In genomic region chrX:70454441-70455365, GRCh38 we compare ENCODE assay signal across 8 cellular contexts. TPM values are rescaled to one million over a fixed set of nuclear protein-coding genes. Genes with fewer than 3 reads are reported as not detected.
DNase-seq lines count a peak whose midpoint lies in the region; ATAC-seq and TF ChIP-seq lines count a peak whose summit lies in the region.

No MANE protein-coding gene starts in this region.

- peak; percentile 87 for TF ChIP-seq CTCF in GM13976 (IDR thresholded peaks at IDR 0.05; ENCODE audit: borderline replicate concordance, control extremely low read depth, extremely low read depth, insufficient read depth, missing control alignments)
- TF ChIP-seq CTCF in WERI-Rb-1 (IDR thresholded peaks at IDR 0.05; ENCODE audit: low read depth, low read length): peak; percentile 90

- peak; percentile 41 for ATAC-seq in HG02840 (IDR thresholded peaks at IDR 0.05; ENCODE audit: low FRiP score, unreplicated experiment)

- H3K4me3 ChIP-seq in WERI-Rb-1 (ENCODE audit: low read depth, low read length): peak overlapping the region; percentile 76

- no peaks in the 10 kb centered on the region; the same call in 1 of the 2 replicates for H3K36me3 ChIP-seq in WERI-Rb-1

- peaks cover 52% of the 10 kb centered on the region for H3K27me3 ChIP-seq in WERI-Rb-1 (ENCODE audit: insufficient read depth, low read depth, severe bottlenecking)

- in situ Hi-C loops in GM13976 (cut with MboI; ENCODE audit: low sequenced_read_pairs, unreplicated experiment): loop anchor here (25.0 kb wide), 1 partner anchor 208 kb away; no protein-coding TSS in a partner anchor

- no peaks in the 10 kb centered on the region for H3K9me3 ChIP-seq in WERI-Rb-1 (ENCODE audit: severe bottlenecking)

- peak overlapping the region; percentile 93 for H3K27ac ChIP-seq in WERI-Rb-1

- DNase-seq in GM13976 (ENCODE audit: low spot score): peak; percentile 64
- DNase-seq in NCI-H2029 treated with DMSO at 0.1 percent for 48 hours (lab: John Stamatoyannopoulos, UW): peak; percentile 79
- peak; percentile 93 for DNase-seq in WERI-Rb-1
- DNase-seq in cerebellum (ENCODE audit: low spot score): peak; percentile 73
- DNase-seq in left kidney (ENCODE audit: low read depth, low spot score): peak; percentile 97
- DNase-seq in stimulated activated CD8-positive, alpha-beta memory T cell treated with anti-CD3 and anti-CD28 coated beads, Interleukin-15, amount 100 ng/mL, for 48 hours (ENCODE audit: low read depth in 2 of 2): peak; percentile 49 to 53
- no peak for DNase-seq in AG08395 (ENCODE audit: low spot score)

RNA-seq across cellular contexts. Expression of gene DLG3, which starts 10.1 kb away (rescaled TPM):
- 41.2 TPM for total RNA-seq in cerebellum

RNA-seq across cellular contexts. Expression of gene GDPD2, which starts 31.6 kb away (rescaled TPM):
- total RNA-seq in cerebellum: 7.7 TPM
